ENCODE assay signal across 1 cellular context in genomic region chr1:78491311-78492071, GRCh38.
TF ChIP-seq lines count a peak whose summit lies in the region.

No MANE protein-coding gene starts in this region.

TF ChIP-seq in H1, 55 proteins besides CTCF, POLR2A, EP300 and RAD21 (continued from another document):
- TF ChIP-seq GTF2F1 (IDR thresholded peaks at IDR 0.05; ENCODE audit: borderline replicate concordance, low read depth, low read length): no peak
- TF ChIP-seq CEBPB (IDR thresholded peaks at IDR 0.05; ENCODE audit: low read depth, low read length): no peak
- no peak for TF ChIP-seq CTBP2 (IDR thresholded peaks at IDR 0.05; ENCODE audit: borderline replicate concordance, insufficient read depth, insufficient read length, low read length)
- no peak for TF ChIP-seq RFX5 (IDR thresholded peaks at IDR 0.05; ENCODE audit: borderline replicate concordance, low read depth, low read length)
- TF ChIP-seq PHF8 (conservative IDR thresholded peaks at IDR 0.05; ENCODE audit: low read depth, low read length): no peak
- TF ChIP-seq EZH2 (IDR thresholded peaks at IDR 0.05; ENCODE audit: low read depth, low read length, severe bottlenecking): peak; percentile 66
- peak; percentile 36; the same call in 1 of the 2 replicates for TF ChIP-seq E2F6 (IDR thresholded peaks at IDR 0.05)
- 0 out of 2 replicates have a peak, but pooled peaks have one; percentile 5 for TF ChIP-seq MAX (IDR thresholded peaks at IDR 0.05)
- TF ChIP-seq KDM1A (IDR thresholded peaks at IDR 0.05; ENCODE audit: borderline replicate concordance, low read length): no peak
- TF ChIP-seq TEAD4 (IDR thresholded peaks at IDR 0.05; ENCODE audit: low read depth, low read length): no peak
- no peak for TF ChIP-seq RXRA (IDR thresholded peaks at IDR 0.05; ENCODE audit: insufficient read depth, low read depth, low read length)
- no peak; the same call in 1 of the 2 replicates for TF ChIP-seq RBBP5 (IDR thresholded peaks at IDR 0.05; ENCODE audit: borderline replicate concordance, low read depth, low read length)
- no peak for TF ChIP-seq FOSL1 (IDR thresholded peaks at IDR 0.05; ENCODE audit: insufficient read depth, low read depth, low read length)
- no peak for TF ChIP-seq SP4 (IDR thresholded peaks at IDR 0.05; ENCODE audit: low read length)
- no peak for TF ChIP-seq EGR1 (IDR thresholded peaks at IDR 0.05; ENCODE audit: borderline replicate concordance, low read depth, low read length)
- TF ChIP-seq CHD7 (IDR thresholded peaks at IDR 0.05; ENCODE audit: insufficient replicate concordance, low read length): no peak
- TF ChIP-seq ZNF274 (IDR thresholded peaks at IDR 0.05; ENCODE audit: borderline replicate concordance, extremely low read depth, low read length): no peak
- no peak for TF ChIP-seq JUN (IDR thresholded peaks at IDR 0.05; ENCODE audit: low read depth, low read length)
- no peak for TF ChIP-seq SAP30 (IDR thresholded peaks at IDR 0.05; ENCODE audit: insufficient read depth, insufficient replicate concordance, low read length)
- peak; percentile 6 for TF ChIP-seq RNF2 (IDR thresholded peaks at IDR 0.05; ENCODE audit: borderline replicate concordance, low read depth, low read length, missing control alignments, poor library complexity, severe bottlenecking)
- TF ChIP-seq HDAC2 (IDR thresholded peaks at IDR 0.05; ENCODE audit: borderline replicate concordance in 1 of 2, low read depth in 2 of 2, low read length in 2 of 2): no peak
- TF ChIP-seq SUZ12 (IDR thresholded peaks at IDR 0.05; ENCODE audit: low read length): peak; percentile 86
- no peak for TF ChIP-seq USF2 (IDR thresholded peaks at IDR 0.05; ENCODE audit: low read length)
